8 cellular contexts compared by ENCODE assay signal in the genomic region with DNA sequence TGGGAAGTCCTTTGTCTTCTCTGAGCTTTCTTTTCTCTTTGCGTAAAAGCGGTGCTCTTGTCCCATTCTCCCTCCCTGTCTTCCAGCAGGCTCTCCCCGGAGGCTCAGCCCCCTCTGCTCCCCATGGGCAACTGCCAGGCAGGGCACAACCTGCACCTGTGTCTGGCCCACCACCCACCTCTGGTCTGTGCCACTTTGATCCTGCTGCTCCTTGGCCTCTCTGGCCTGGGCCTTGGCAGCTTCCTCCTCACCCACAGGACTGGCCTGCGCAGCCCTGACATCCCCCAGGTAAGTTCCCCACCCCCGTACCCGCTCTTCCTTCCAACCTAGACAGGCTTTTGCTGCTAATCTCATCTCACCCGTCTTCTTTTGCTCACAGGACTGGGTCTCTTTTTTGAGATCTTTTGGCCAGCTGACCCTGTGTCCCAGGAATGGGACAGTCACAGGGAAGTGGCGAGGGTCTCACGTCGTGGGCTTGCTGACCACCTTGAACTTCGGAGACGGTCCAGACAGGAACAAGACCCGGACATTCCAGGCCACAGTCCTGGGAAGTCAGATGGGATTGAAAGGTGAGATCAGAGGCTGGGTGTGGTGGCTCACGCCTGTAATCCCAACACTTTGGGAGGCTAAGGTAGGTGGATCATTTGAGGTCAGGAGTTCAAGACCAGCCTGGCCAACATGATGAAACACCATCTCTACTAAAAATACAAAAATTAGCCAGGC. TPM values are rescaled to one million over a fixed set of nuclear protein-coding genes. Genes with fewer than 3 reads are reported as not detected.
DNase-seq lines count a peak whose midpoint lies in the region; ATAC-seq and TF ChIP-seq lines count a peak whose summit lies in the region.

No MANE protein-coding gene starts in this region.

- peaks cover 7% of the 10 kb centered on the region for H3K36me3 Mint-ChIP-seq in neural progenitor cell

- H3K4me3 ChIP-seq in AG09309 (ENCODE audit: control insufficient read depth, low read depth, low read length): peak overlapping the region; percentile 79
- peak overlapping the region; percentile 85 for H3K4me3 ChIP-seq in Loucy (ENCODE audit: low read length, poor library complexity, severe bottlenecking)
- H3K4me3 ChIP-seq in dorsolateral prefrontal cortex: peak overlapping the region in 56 of 59 donors; percentile 59 to 98 (median 88)
- H3K4me3 ChIP-seq in neural progenitor cell: peak overlapping the region; percentile 66

- H2AFZ ChIP-seq in Loucy (ENCODE audit: low read length) (no peak overlapping the region), neural progenitor cell (replicated peaks) (no peak overlapping the region)

- DNase-seq in AG09309 (ENCODE audit: low read depth) (no peak), dorsolateral prefrontal cortex (no peak), neural progenitor cell (ENCODE audit: low spot score) (no peak), NOMO-1 (lab: John Stamatoyannopoulos, UW; ENCODE audit: unreplicated experiment in 2 of 2) (no peak), HUDEP-2 (lab: John Stamatoyannopoulos, UW; ENCODE audit: unreplicated experiment in 76 of 76) (no peak), NCI-H2196 (lab: John Stamatoyannopoulos, UW; ENCODE audit: unreplicated experiment) (no peak)

- peak overlapping the region; percentile 91 for H3K4me3 Mint-ChIP-seq in neural progenitor cell

- intact Hi-C loops in dorsolateral prefrontal cortex (cut with DNase I): loop anchor here (5.0 kb wide), 2 partner anchors 34 to 36 kb away; partner anchors contain the start of genes HIRIP3 (in 1 of the 2), INO80E (in 1 of the 2) and KCTD13 (in 1 of the 2)

- peaks cover 19% of the 10 kb centered on the region for H3K4me1 ChIP-seq in Loucy (ENCODE audit: insufficient read depth, low read length, poor library complexity, severe bottlenecking)
- H3K4me1 ChIP-seq in neural progenitor cell: peaks cover 7% of the 10 kb centered on the region

- no peaks in the 10 kb centered on the region for H3K9me3 Mint-ChIP-seq in neural progenitor cell

- no peaks in the 10 kb centered on the region for H4K20me1 ChIP-seq in Loucy (ENCODE audit: insufficient read depth, low read length, poor library complexity, severe bottlenecking)
- no peaks in the 10 kb centered on the region for H4K20me1 ChIP-seq in neural progenitor cell (ENCODE audit: low read depth)

- H3K79me2 ChIP-seq in Loucy (ENCODE audit: insufficient read depth, low read length) (peaks cover 6% of the 10 kb centered on the region), neural progenitor cell (ENCODE audit: low read depth) (no peaks in the 10 kb centered on the region)

- H3K4me1 Mint-ChIP-seq in neural progenitor cell: peaks cover 21% of the 10 kb centered on the region

- peaks cover 2% of the 10 kb centered on the region for H3K27me3 Mint-ChIP-seq in neural progenitor cell (ENCODE audit: insufficient read depth, low read depth)

- no peaks in the 10 kb centered on the region for H3K9me2 ChIP-seq in Loucy (replicated peaks; ENCODE audit: low read depth, low read length)

- TF ChIP-seq CTCF in AG09309 (IDR thresholded peaks at IDR 0.05; ENCODE audit: control insufficient read depth, insufficient read depth, low read depth, low read length, missing control alignments) (no peak), Loucy (conservative IDR thresholded peaks at IDR 0.05; ENCODE audit: low read length) (no peak), dorsolateral prefrontal cortex (IDR thresholded peaks at IDR 0.05 in 54 of 56, conservative IDR thresholded peaks at IDR 0.05 in 2 of 56; ENCODE audit: low read depth in 1 of 56, partially characterized antibody in 56 of 56) (no peak), neural progenitor cell (IDR thresholded peaks at IDR 0.05) (no peak)

- no peak for ATAC-seq in HG03097 (IDR thresholded peaks at IDR 0.05; ENCODE audit: low FRiP score, unreplicated experiment)

- peak overlapping the region; percentile 88 for H3K9ac ChIP-seq in Loucy (ENCODE audit: low read depth, low read length, poor library complexity, severe bottlenecking)
- H3K9ac ChIP-seq in neural progenitor cell: no peak overlapping the region

- no peaks in the 10 kb centered on the region for H3K27me3 ChIP-seq in Loucy (ENCODE audit: insufficient read depth, low read length, poor library complexity, severe bottlenecking)
- no peaks in the 10 kb centered on the region for H3K27me3 ChIP-seq in dorsolateral prefrontal cortex
- no peaks in the 10 kb centered on the region for H3K27me3 ChIP-seq in neural progenitor cell

- H3K4me2 ChIP-seq in Loucy (ENCODE audit: low read depth, low read length, poor library complexity, severe bottlenecking) (peak overlapping the region; percentile 100), neural progenitor cell (peak overlapping the region; percentile 96)

- H3K36me3 ChIP-seq in Loucy (ENCODE audit: insufficient read depth, low read length): 0 out of 2 replicates have a peak, but pooled peaks cover 3% of the 10 kb centered on the region
- no peaks in the 10 kb centered on the region for H3K36me3 ChIP-seq in neural progenitor cell

- H3F3A ChIP-seq in Loucy (ENCODE audit: low read depth) (no peaks in the 10 kb centered on the region), neural progenitor cell (ENCODE audit: low read depth) (peaks cover 16% of the 10 kb centered on the region)

- no peaks in the 10 kb centered on the region for H3K9me3 ChIP-seq in Loucy (ENCODE audit: insufficient read depth, low read depth, low read length)
- no peaks in the 10 kb centered on the region for H3K9me3 ChIP-seq in neural progenitor cell (ENCODE audit: low read depth)

- H3K27ac Mint-ChIP-seq in neural progenitor cell: no peak overlapping the region

- H3K27ac ChIP-seq in dorsolateral prefrontal cortex (peak overlapping the region; percentile 2 to 99 (median 97)), neural progenitor cell (no peak overlapping the region)

RNA-seq across cellular contexts. Expression of gene TMEM219, which starts 1.3 kb away (rescaled TPM):
- total RNA-seq in dorsolateral prefrontal cortex (100 to 1,000 TPM in 56 of 120 experiments, 10 to 100 TPM in 64; 63.3 to 177 (median 99.3) TPM), neural progenitor cell (ENCODE audit: low replicate concordance) (50.7 and 123 TPM in 2 replicates)

RNA-seq across cellular contexts. Expression of gene TAOK2, which starts 10.5 kb away (rescaled TPM):
- total RNA-seq in dorsolateral prefrontal cortex: 10 to 100 TPM; 58.7 to 87.3 (median 69.6) TPM
- total RNA-seq in neural progenitor cell (ENCODE audit: low replicate concordance): 13.8 and 49.9 TPM in 2 replicates

RNA-seq across cellular contexts. Expression of gene HIRIP3, which starts 32.2 kb away (rescaled TPM):
- 10 to 100 TPM; 15.7 to 35.8 (median 22.7) TPM for total RNA-seq in dorsolateral prefrontal cortex
- total RNA-seq in neural progenitor cell (ENCODE audit: low replicate concordance): 4.7 and 14.1 TPM in 2 replicates

RNA-seq across cellular contexts. Expression of gene INO80E, which starts 32.9 kb away (rescaled TPM):
- total RNA-seq in dorsolateral prefrontal cortex (10 to 100 TPM; 38.6 to 73.9 (median 52.6) TPM), neural progenitor cell (ENCODE audit: low replicate concordance) (104 and 129 TPM in 2 replicates)

RNA-seq across cellular contexts. Expression of gene KCTD13, which starts 37.2 kb away (rescaled TPM):
- 10 to 100 TPM; 38.6 to 87.0 (median 61.2) TPM for total RNA-seq in dorsolateral prefrontal cortex
- 3.9 and 12.0 TPM in 2 replicates for total RNA-seq in neural progenitor cell (ENCODE audit: low replicate concordance)
